7 cellular contexts compared by ENCODE assay signal in the genomic region with DNA sequence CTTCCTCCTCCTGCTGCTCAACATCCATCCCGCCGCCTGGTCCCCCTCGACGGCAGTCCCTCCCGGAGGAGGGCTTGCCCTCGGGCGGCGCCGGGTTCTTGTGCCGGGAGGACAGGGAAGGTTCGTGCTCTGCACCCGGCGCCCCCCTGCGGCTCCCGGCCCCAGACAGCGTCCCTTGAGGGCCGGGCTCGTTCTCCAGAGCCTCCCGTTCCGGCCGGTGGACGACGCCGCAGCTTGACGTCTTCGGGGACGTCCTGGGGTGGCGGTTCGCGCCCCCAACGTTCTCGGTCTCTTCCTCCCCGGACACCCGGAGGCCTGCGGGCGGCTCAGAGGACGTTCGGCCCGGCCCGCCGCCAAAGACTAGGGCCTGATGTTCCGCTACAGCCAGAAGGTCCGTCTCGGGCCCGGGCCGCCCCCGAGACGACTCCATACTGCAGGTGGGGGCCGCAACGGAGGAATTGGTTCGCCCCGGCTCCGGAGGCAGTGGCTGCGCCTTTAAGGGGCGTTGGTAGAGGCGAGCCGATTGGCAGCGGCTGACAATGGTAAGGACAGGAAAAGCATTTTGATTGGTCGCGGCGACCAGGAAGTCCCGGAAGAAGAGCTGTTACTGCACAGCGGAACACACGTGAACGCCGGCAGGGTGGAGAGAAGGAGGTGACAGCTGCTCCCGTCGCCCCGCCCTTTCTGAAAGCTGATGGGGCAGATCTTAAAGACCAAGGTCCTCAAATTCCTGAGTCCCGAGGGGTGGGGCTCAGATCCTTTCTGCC. TPM values are rescaled to one million over a fixed set of nuclear protein-coding genes. Genes with fewer than 3 reads are reported as not detected.
A peak's percentile ranks its signal among the peaks of the same experiment; 100 is the strongest.
DNase-seq lines count a peak whose midpoint lies in the region; ATAC-seq and TF ChIP-seq lines count a peak whose summit lies in the region.

A gene (minus strand): TSS at position 470 of the 767 bp plus-strand sequence. CDS start 40 bp downstream, at position 430.

- H3K9me3 ChIP-seq in hepatocyte (ENCODE audit: low read depth): no peaks in the 10 kb centered on the region

- in situ Hi-C loops in astrocyte of the cerebellum (cut with HindIII; ENCODE audit: low sequenced_read_pairs): loop anchor here (25.0 kb wide), 1 partner anchor 122 kb away; a partner anchor contains a TSS

- peak within 1 kb of the TSS; percentile 93 for H3K27ac ChIP-seq in hepatocyte

- DNase-seq in NCI-H2029 (lab: John Stamatoyannopoulos, UW) (peak; percentile 91), T-helper 22 cell (ENCODE audit: low read depth) (peak; percentile 95), astrocyte of the cerebellum (ENCODE audit: low read depth) (peak; percentile 95), hepatocyte (ENCODE audit: low spot score) (peak; percentile 98), retinal pigment epithelial cell (ENCODE audit: low read depth) (peak; percentile 96)

- ATAC-seq in GM18502 (IDR thresholded peaks at IDR 0.05; ENCODE audit: poor library complexity, unreplicated experiment): peak; percentile 41
- peak; percentile 38 for ATAC-seq in HG02973 (IDR thresholded peaks at IDR 0.05; ENCODE audit: unreplicated experiment)

- no peaks in the 10 kb centered on the region for H3K9me2 ChIP-seq in hepatocyte (replicated peaks; ENCODE audit: insufficient read depth)

- no peaks in the 10 kb centered on the region for H4K20me1 ChIP-seq in hepatocyte (ENCODE audit: insufficient read depth, poor library complexity, severe bottlenecking)

- peak within 1 kb of the TSS; percentile 54 for H2AFZ ChIP-seq in hepatocyte

- peak within 1 kb of the TSS; percentile 96 for H3K4me3 ChIP-seq in astrocyte of the cerebellum (ENCODE audit: low read depth, low read length)
- peak within 1 kb of the TSS; percentile 81 for H3K4me3 ChIP-seq in hepatocyte
- peak within 1 kb of the TSS; percentile 73 for H3K4me3 ChIP-seq in retinal pigment epithelial cell (ENCODE audit: low read length)

- TF ChIP-seq CTCF in astrocyte of the cerebellum (IDR thresholded peaks at IDR 0.05; ENCODE audit: low read depth, low read length, missing control alignments) (no peak), hepatocyte (IDR thresholded peaks at IDR 0.05; ENCODE audit: poor library complexity) (peak; percentile 3), retinal pigment epithelial cell (conservative IDR thresholded peaks at IDR 0.05; ENCODE audit: low read depth, low read length) (no peak)

- peaks cover 9% of the 10 kb centered on the region for H3K79me2 ChIP-seq in hepatocyte

- under 1% methylated on average over 62 of the region's 70 CpGs for WGBS in hepatocyte (ENCODE audit: low lambda C conversion rate, missing lambda C conversion rate)

- peaks cover 12% of the 10 kb centered on the region for H3K4me1 ChIP-seq in hepatocyte (ENCODE audit: insufficient read depth)

- H3K36me3 ChIP-seq in hepatocyte (replicated peaks; ENCODE audit: insufficient read depth, low read depth): no peaks in the 10 kb centered on the region

- no peaks in the 10 kb centered on the region for H3K27me3 ChIP-seq in hepatocyte

- H3K4me2 ChIP-seq in hepatocyte: peak within 1 kb of the TSS; percentile 76

RNA-seq across cellular contexts. Expression of the gene that starts here (rescaled TPM):
- total RNA-seq in hepatocyte: 9.4 and 10.7 TPM in 2 replicates
- polyA plus RNA-seq in hepatocyte: 7.7 and 10.2 TPM in 2 replicates

Comparison
In these comparisons a context has a peak if more than half of its experiments do, and no peak if none do; other contexts are left out.
1. Peak in every context shown above with its lines: DNase-seq, ATAC-seq, H3K4me3 ChIP-seq and H3K27ac ChIP-seq.